In genomic region chr20:35000311-35000921, GRCh38 we compare ENCODE assay signal across 29 cellular contexts. TPM values are rescaled to one million over a fixed set of nuclear protein-coding genes. Genes with fewer than 3 reads are reported as not detected.
A peak's percentile ranks its signal among the peaks of the same experiment; 100 is the strongest.
DNase-seq lines count a peak whose midpoint lies in the region; ATAC-seq and TF ChIP-seq lines count a peak whose summit lies in the region.
"Had no signal": no experiment of that assay in that cellular context is flagged by ENCODE, and none has a peak within 500 bp of the region (broad histone marks: within the 10 kb centered on the region; RNA-seq: fewer than 3 reads in every experiment).

No MANE protein-coding gene starts in this region.

- POLR2A ChIA-PET in HEK293 (lab: Yijun Ruan, JAX) (no interaction called here), RWPE1 (lab: Yijun Ruan, JAX; ENCODE audit: low non-redundant PET) (interaction anchor here (0.7 to 0.8 kb wide), 2 partner anchors 12 kb away, joined by 4 read pairs; no protein-coding TSS in a partner anchor), A673 (lab: Charles Lee; ENCODE audit: low non-redundant PET) (no interaction called here)

- BruUV-seq in A673 (replicated peaks; lab: Mats Ljungman, UMichigan), result no TSS peak

- no peak for ATAC-seq in effector memory CD8-positive, alpha-beta T cell (replicated peaks)
- ATAC-seq: HCT116, lower lobe of right lung, mucosa of descending colon had no signal

- CTCF ChIA-PET in activated naive CD4-positive, alpha-beta T cell treated with anti-CD3 and anti-CD28 coated beads, Interleukin-2, amount 10 ng/mL, durations not matched to agents 7 days and 5 days (lab: Charles Lee), result interaction anchor here (1.3 to 1.5 kb wide), 2 partner anchors 126 to 165 kb away, joined by 5 to 7 read pairs; no protein-coding TSS in a partner anchor
- CTCF ChIA-PET in HEK293 (lab: Yijun Ruan, JAX), result interaction anchor here (0.6 to 0.7 kb wide), 3 partner anchors 8 to 276 kb away, joined by 3 to 4 read pairs (median 3); no protein-coding TSS in a partner anchor
- CTCF ChIA-PET in RWPE1 (lab: Yijun Ruan, JAX), result interaction anchor here (1.4 kb wide), 1 partner anchor 126 kb away, joined by 6 read pairs; no protein-coding TSS in a partner anchor
- CTCF ChIA-PET in A673 (lab: Charles Lee), result no interaction called here

- no peaks in the 10 kb centered on the region for H3K27me3 ChIP-seq in A673 (replicated peaks; ENCODE audit: insufficient read depth, low read depth, low read length, poor library complexity)
- H3K27me3 ChIP-seq: adrenal gland, colonic mucosa, esophagus squamous epithelium, sigmoid colon, stomach, transverse colon had no signal

- H3K36me3 ChIP-seq in HEK293 (ENCODE audit: control insufficient read depth in 2 of 2, insufficient read depth in 1 of 2, low read length in 2 of 2) (peaks cover 0 to 94% of the 10 kb centered on the region in 2 experiments; a peak in 2 of 3 replicates), A673 (ENCODE audit: insufficient read depth, low read length, poor library complexity, severe bottlenecking) (peaks cover 43% of the 10 kb centered on the region)
- H3K36me3 ChIP-seq: colonic mucosa had no signal

- H3K4me3 ChIP-seq in HEK293 (ENCODE audit: low read depth, low read length) (no peak overlapping the region), A673 (ENCODE audit: low read depth, low read length, poor library complexity, severe bottlenecking) (no peak overlapping the region)
- H3K4me3 ChIP-seq: adrenal gland, colonic mucosa, esophagus squamous epithelium, lower lobe of right lung, mucosa of descending colon, sigmoid colon, stomach, transverse colon had no signal

- DNase-seq in activated naive CD4-positive, alpha-beta T cell treated with anti-CD3 and anti-CD28 coated beads, Interleukin-2, amount 10 ng/mL, durations not matched to agents 7 days and 5 days, result no peak
- no peak for DNase-seq in activated naive CD4-positive, alpha-beta T cell (lab: John Stamatoyannopoulos, UW)
- DNase-seq in RWPE1 (ENCODE audit: low spot score) (no peak), neural crest cell (ENCODE audit: low read depth, low spot score) (no peak), DMS79 treated with DMSO at 0.1 percent for 48 hours (lab: John Stamatoyannopoulos, UW) (no peak), A673 (ENCODE audit: low spot score) (no peak)
- DNase-seq in effector memory CD8-positive, alpha-beta T cell, result no peak
- DNase-seq: activated CD4-positive, alpha-beta T cell treated with anti-CD3 and anti-CD28 coated beads, Interleukin-2, amount 50 U/mL, for 1 hour; activated CD8-positive, alpha-beta memory T cell treated with anti-CD3 and anti-CD28 coated beads, Interleukin-2, amount 50 U/mL, for 48 hours; adrenal gland; C1 segment of cervical spinal cord; Calu3; colonic mucosa; esophagus squamous epithelium; IMR-90; lower lobe of right lung; NCI-H2081 treated with DMSO at 0.1 percent for 48 hours; NCI-H748 treated with DMSO at 0.1 percent for 48 hours; SHP77; sigmoid colon; stomach; T-helper 9 cell; transverse colon; WERI-Rb-1 had no signal

- H3K27ac ChIP-seq in HEK293 (ENCODE audit: extremely low read depth, low read depth, low read length) (no peak overlapping the region), RWPE1 (peak overlapping the region; percentile 12), A673 (ENCODE audit: low read depth, low read length, poor library complexity, severe bottlenecking) (no peak overlapping the region)
- H3K27ac ChIP-seq: adrenal gland, colonic mucosa, esophagus squamous epithelium, lower lobe of right lung, sigmoid colon, stomach, transverse colon, WERI-Rb-1 had no signal

- H3K4me1 ChIP-seq in HEK293 (ENCODE audit: control insufficient read depth, insufficient read depth, low read length) (no peaks in the 10 kb centered on the region), A673 (ENCODE audit: insufficient read depth, low read length, poor library complexity, severe bottlenecking) (no peaks in the 10 kb centered on the region)
- H3K4me1 ChIP-seq: colonic mucosa, lower lobe of right lung had no signal

- H3K36me3 Mint-ChIP-seq in activated naive CD4-positive, alpha-beta T cell treated with anti-CD3 and anti-CD28 coated beads, Interleukin-2, amount 10 ng/mL, durations not matched to agents 7 days and 5 days, result peaks cover 41% of the 10 kb centered on the region
- H3K36me3 Mint-ChIP-seq in neural crest cell (ENCODE audit: low read depth), result peaks cover 18% of the 10 kb centered on the region
- peaks cover 38% of the 10 kb centered on the region for H3K36me3 Mint-ChIP-seq in effector memory CD8-positive, alpha-beta T cell (ENCODE audit: insufficient read depth)

- intact Hi-C loops in A673 (cut with micrococcal nuclease; ENCODE audit: unreplicated experiment), result no loop called here

- no peak overlapping the region for H3K4me3 Mint-ChIP-seq in activated naive CD4-positive, alpha-beta T cell treated with anti-CD3 and anti-CD28 coated beads, Interleukin-2, amount 10 ng/mL, durations not matched to agents 7 days and 5 days
- no peak overlapping the region for H3K4me3 Mint-ChIP-seq in neural crest cell
- H3K4me3 Mint-ChIP-seq in effector memory CD8-positive, alpha-beta T cell, result no peak overlapping the region

- H3K4me1 Mint-ChIP-seq in activated naive CD4-positive, alpha-beta T cell treated with anti-CD3 and anti-CD28 coated beads, Interleukin-2, amount 10 ng/mL, durations not matched to agents 7 days and 5 days, result no peaks in the 10 kb centered on the region
- no peaks in the 10 kb centered on the region for H3K4me1 Mint-ChIP-seq in neural crest cell
- peaks cover 0 to 15% of the 10 kb centered on the region in 2 donors for H3K4me1 Mint-ChIP-seq in effector memory CD8-positive, alpha-beta T cell (ENCODE audit: low read depth in 2 of 2)

- H3K9me3 ChIP-seq in HEK293 (ENCODE audit: control insufficient read depth, insufficient read depth, low read depth, low read length), result no peaks in the 10 kb centered on the region
- no peaks in the 10 kb centered on the region for H3K9me3 ChIP-seq in A673 (ENCODE audit: low read depth, low read length, poor library complexity, severe bottlenecking)
- H3K9me3 ChIP-seq: adrenal gland, colonic mucosa, esophagus squamous epithelium, lower lobe of right lung, mucosa of descending colon, sigmoid colon, stomach, transverse colon had no signal

- H3K27me3 Mint-ChIP-seq in activated naive CD4-positive, alpha-beta T cell treated with anti-CD3 and anti-CD28 coated beads, Interleukin-2, amount 10 ng/mL, durations not matched to agents 7 days and 5 days, result no peaks in the 10 kb centered on the region
- peaks cover 5% of the 10 kb centered on the region for H3K27me3 Mint-ChIP-seq in neural crest cell (ENCODE audit: low read depth)
- H3K27me3 Mint-ChIP-seq in effector memory CD8-positive, alpha-beta T cell, result no peaks in the 10 kb centered on the region

- TF ChIP-seq CTCF in HEK293 (tag by site-specific recombination; IDR thresholded peaks at IDR 0.05), result no peak
- no peak for TF ChIP-seq CTCF in RWPE1 (conservative IDR thresholded peaks at IDR 0.05; ENCODE audit: low read depth)
- TF ChIP-seq CTCF in neural crest cell (conservative IDR thresholded peaks at IDR 0.05), result no peak
- TF ChIP-seq CTCF in A673 (conservative IDR thresholded peaks at IDR 0.05; ENCODE audit: low read depth, low read length), result no peak

- H3K9me3 Mint-ChIP-seq in activated naive CD4-positive, alpha-beta T cell treated with anti-CD3 and anti-CD28 coated beads, Interleukin-2, amount 10 ng/mL, durations not matched to agents 7 days and 5 days, result no peaks in the 10 kb centered on the region
- H3K9me3 Mint-ChIP-seq in neural crest cell, result no peaks in the 10 kb centered on the region
- no peaks in the 10 kb centered on the region for H3K9me3 Mint-ChIP-seq in effector memory CD8-positive, alpha-beta T cell

- H3K27ac Mint-ChIP-seq in activated naive CD4-positive, alpha-beta T cell treated with anti-CD3 and anti-CD28 coated beads, Interleukin-2, amount 10 ng/mL, durations not matched to agents 7 days and 5 days, result peak overlapping the region; percentile 55
- peak overlapping the region; percentile 43 for H3K27ac Mint-ChIP-seq in neural crest cell (ENCODE audit: unreplicated experiment)
- H3K27ac Mint-ChIP-seq in effector memory CD8-positive, alpha-beta T cell, result peak overlapping the region in 1 of 2 donors; percentile 49

TF ChIP-seq in HEK293, 187 proteins besides CTCF, POLR2A, EP300 and RAD21 (continues in another document):
- no peak for TF ChIP-seq ZNF670 (tag by site-specific recombination; IDR thresholded peaks at IDR 0.05; ENCODE audit: low read depth)
- 0 out of 2 replicates have a peak, but pooled peaks have one; percentile 48 for TF ChIP-seq ZNF223 (tag by site-specific recombination; IDR thresholded peaks at IDR 0.05)
- no peak for TF ChIP-seq ZNF239 (tag by site-specific recombination; IDR thresholded peaks at IDR 0.05)
- no peak for TF ChIP-seq GLIS2 (tag by site-specific recombination; IDR thresholded peaks at IDR 0.05)
- TF ChIP-seq ZNF555 (tag by site-specific recombination; conservative IDR thresholded peaks at IDR 0.05), result no peak
- no peak for TF ChIP-seq KLF16 (tag by site-specific recombination; IDR thresholded peaks at IDR 0.05)
- TF ChIP-seq ZBTB44 (tag by site-specific recombination; IDR thresholded peaks at IDR 0.05), result no peak

RNA-seq across cellular contexts. Expression of gene MYH7B, which starts 44.7 kb away (rescaled TPM):
- total RNA-seq in neural crest cell, result 0.55 and 0.77 TPM in 2 replicates
- 0.34 and 1.1 TPM in 2 replicates for total RNA-seq in A673 (2021)
- total RNA-seq: Daoy, frontal cortex, IMR-90 had no signal

RNA-seq across cellular contexts. Expression of gene GSS, which starts 44.8 kb away (rescaled TPM):
- total RNA-seq in neural crest cell (78.8 and 84.5 TPM in 2 replicates), A673 (2021) (53.5 and 63.1 TPM in 2 replicates)
